8 cellular contexts compared by ENCODE assay signal in the genomic region with DNA sequence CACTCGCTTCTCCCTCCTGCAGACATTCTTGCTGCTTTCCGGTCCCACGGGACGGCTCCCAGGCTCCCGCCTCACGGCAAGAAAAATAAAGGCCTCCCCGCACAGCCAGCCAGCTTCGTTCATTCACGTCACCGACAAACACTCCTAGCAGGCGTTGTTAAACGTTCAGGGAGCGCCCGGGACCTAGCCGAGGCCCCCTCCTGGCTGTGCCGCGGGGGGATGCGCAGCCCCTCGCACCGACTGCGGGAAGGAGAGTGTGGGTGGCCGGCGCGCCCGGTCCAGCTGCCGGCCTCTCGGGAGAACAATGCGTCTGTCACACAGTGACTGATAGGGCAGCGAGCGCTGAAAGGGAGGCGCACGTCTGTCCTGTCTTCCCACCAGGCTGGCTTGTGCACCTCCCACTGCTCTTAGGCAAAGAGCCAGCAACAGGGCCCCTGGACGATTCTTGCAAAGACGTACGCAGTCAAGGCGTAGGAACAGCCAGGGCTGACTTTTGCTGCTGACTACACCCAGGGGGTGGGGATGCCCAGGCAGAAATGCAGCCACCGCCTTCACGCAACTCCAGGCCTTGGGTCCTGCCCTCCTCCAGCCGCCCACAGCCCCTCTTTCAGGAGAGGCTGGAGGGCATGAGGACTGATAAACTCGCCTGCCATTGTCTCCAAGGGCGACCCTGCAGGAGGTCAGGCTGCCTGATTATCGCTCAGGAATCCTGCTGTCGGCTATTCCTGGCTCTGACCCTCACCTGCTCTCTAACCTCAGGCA.
A peak's percentile ranks its signal among the peaks of the same experiment; 100 is the strongest.
DNase-seq lines count a peak whose midpoint lies in the region; ATAC-seq, FAIRE-seq and TF ChIP-seq lines count a peak whose summit lies in the region.

No MANE protein-coding gene starts in this region.

- H3K4me3 ChIP-seq in ACC112 (ENCODE audit: low read depth, low read length) (peak overlapping the region; percentile 74), HUES64 (ENCODE audit: low read length) (peak overlapping the region; percentile 61)

- H3K36me3 ChIP-seq in ACC112 (ENCODE audit: insufficient read depth, low read length) (no peaks in the 10 kb centered on the region), HUES64 (ENCODE audit: insufficient read depth, low read length) (no peaks in the 10 kb centered on the region)

- H3K9me3 ChIP-seq in HUES64 (ENCODE audit: insufficient read depth, low read depth, low read length) = no peaks in the 10 kb centered on the region

- H3K79me2 ChIP-seq in ACC112 (ENCODE audit: control insufficient read depth, insufficient read depth, low read length, unreplicated experiment) = no peaks in the 10 kb centered on the region

- ATAC-seq in GM21723 (IDR thresholded peaks at IDR 0.05; ENCODE audit: unreplicated experiment) = no peak
- no peak for ATAC-seq in GM19467 (IDR thresholded peaks at IDR 0.05; ENCODE audit: unreplicated experiment)

- H3K9ac ChIP-seq in HUES64 (ENCODE audit: low read depth, low read length) = peak overlapping the region; percentile 75

- under 1% methylated on average over 43 of the region's 43 CpGs for WGBS in HUES64

- no peak overlapping the region for H3K27ac ChIP-seq in ACC112 (ENCODE audit: low read depth, low read length)
- peak overlapping the region; percentile 92 for H3K27ac ChIP-seq in HUES64 (ENCODE audit: low read depth, low read length)

- peak overlapping the region; percentile 87 for H2AFZ ChIP-seq in ACC112 (ENCODE audit: low read length, unreplicated experiment)

- peaks cover 85% of the 10 kb centered on the region for H3K27me3 ChIP-seq in ACC112 (ENCODE audit: insufficient read depth, low read length)
- H3K27me3 ChIP-seq in HUES64 (ENCODE audit: insufficient read depth, low read length) = peaks cover 47% of the 10 kb centered on the region

- peak; percentile 37 for DNase-seq in amniotic epithelial cell (ENCODE audit: low read depth)
- DNase-seq in iPS DF 19.7 (ENCODE audit: low read depth, low spot score) = peak; percentile 38
- peak; percentile 95 for DNase-seq in retina
- DNase-seq in D721Med (ENCODE audit: insufficient read length, low spot score) = no peak

- no peak for FAIRE-seq in D721Med (lab: Jason Lieb, UNC)

- TF ChIP-seq CTCF in D721Med (IDR thresholded peaks at IDR 0.05; ENCODE audit: insufficient read depth, missing control alignments) = no peak

- H3K4me1 ChIP-seq in ACC112 (ENCODE audit: control insufficient read depth, insufficient read depth, low read length, unreplicated experiment) = no peaks in the 10 kb centered on the region
- H3K4me1 ChIP-seq in HUES64 (ENCODE audit: insufficient read depth, low read length) = peaks cover 20% of the 10 kb centered on the region
